In genomic region chr17:41784207-41784744, GRCh38 we compare ENCODE assay signal across 6 cellular contexts. TPM values are rescaled to one million over a fixed set of nuclear protein-coding genes. Genes with fewer than 3 reads are reported as not detected.
DNase-seq lines count a peak whose midpoint lies in the region; ATAC-seq, FAIRE-seq and TF ChIP-seq lines count a peak whose summit lies in the region.

No MANE protein-coding gene starts in this region.

- ATAC-seq in HepG2 (no peak), heart right ventricle (peak in 6 of 8 donors; percentile 23 to 48 (median 28)), HG02798 (IDR thresholded peaks at IDR 0.05; ENCODE audit: poor library complexity, unreplicated experiment) (no peak)

- H3K27me3 ChIP-seq in liver (ENCODE audit: control insufficient read depth in 4 of 4, insufficient read depth in 4 of 4, low read length in 3 of 4) (no peaks in the 10 kb centered on the region), HepG2 (ENCODE audit: control insufficient read depth in 1 of 2, insufficient read depth in 2 of 2, low read length in 2 of 2) (no peaks in the 10 kb centered on the region), heart right ventricle (peaks cover 0 to 6% (median 0%) of the 10 kb centered on the region in 7 donors), uterus (no peaks in the 10 kb centered on the region)

- no peak for TF ChIP-seq EP300 in HepG2 (IDR thresholded peaks at IDR 0.05; ENCODE audit: low read depth in 2 of 2, low read length in 2 of 2)
- TF ChIP-seq EP300 in HepG2 (CRISPR knock-in tag; IDR thresholded peaks at IDR 0.05; ENCODE audit: borderline replicate concordance) = no peak

- TF ChIP-seq RAD21 in liver (IDR thresholded peaks at IDR 0.05) (no peak), HepG2 (CRISPR knock-in tag; IDR thresholded peaks at IDR 0.05) (no peak)

- no peak overlapping the region for H2AFZ ChIP-seq in HepG2 (ENCODE audit: low read length)

- intact Hi-C loops in HepG2 (cut with micrococcal nuclease; ENCODE audit: unreplicated experiment) = no loop called here
- intact Hi-C loops in heart right ventricle (cut with DNase I) = no loop called here
- intact Hi-C loops in uterus (cut with DNase I; ENCODE audit: low total_unique reads) = no loop called here

- DNase-seq in HepG2 (ENCODE audit: low spot score) (no peak), heart right ventricle (peak; percentile 66 to 68), uterus (peak; percentile 59 to 76), NCI-H187 (lab: John Stamatoyannopoulos, UW) (no peak)

- H3K27ac ChIP-seq in liver (ENCODE audit: low read depth in 1 of 2, low read length in 2 of 2) = peak overlapping the region; percentile 68 to 86
- H3K27ac ChIP-seq in HepG2 (ENCODE audit: extremely low read length, insufficient read depth, low read length) = no peak overlapping the region
- peak overlapping the region; percentile 91 to 97 (median 96) for H3K27ac ChIP-seq in heart right ventricle
- H3K27ac ChIP-seq in uterus = peak overlapping the region; percentile 79 to 88

- no peak overlapping the region for H3K4me3 ChIP-seq in liver (ENCODE audit: low read depth in 1 of 3, low read length in 3 of 3)
- no peak overlapping the region for H3K4me3 ChIP-seq in HepG2 (replicated peaks in 1 of 3; ENCODE audit: insufficient read depth in 1 of 3, low read depth in 2 of 3, low read length in 3 of 3)
- peak overlapping the region; percentile 67 to 94 (median 83) for H3K4me3 ChIP-seq in heart right ventricle
- H3K4me3 ChIP-seq in uterus = peak overlapping the region in 1 of 2 donors; percentile 68

- POLR2A ChIA-PET in HepG2 (lab: Yijun Ruan, JAX) = interaction anchor here (0.7 to 3.5 kb wide), 4 partner anchors 11 to 96 kb away, joined by 5 to 86 read pairs (median 19); partner anchors contain the start of gene EIF1

- CTCF ChIA-PET in HepG2 (lab: Yijun Ruan, JAX; ENCODE audit: low intra/inter-chr PET ratio, low total read pairs) = no interaction called here

- FAIRE-seq in HepG2 (lab: Jason Lieb, UNC) = no peak

- H3K9ac ChIP-seq in liver (ENCODE audit: low read depth in 1 of 2, low read length in 2 of 2) (peak overlapping the region in 1 of 2 donors; percentile 16), HepG2 (ENCODE audit: insufficient read depth, low read depth, low read length) (no peak overlapping the region)

- peaks cover 6% of the 10 kb centered on the region for H3K79me2 ChIP-seq in HepG2 (ENCODE audit: insufficient read depth, low read length)

- no peak for TF ChIP-seq POLR2A in HepG2 (IDR thresholded peaks at IDR 0.05; ENCODE audit: insufficient read depth in 1 of 2, low read depth in 2 of 2, low read length in 2 of 2)
- no peak for TF ChIP-seq POLR2A in uterus (IDR thresholded peaks at IDR 0.05)

- H3K9me3 ChIP-seq in liver (ENCODE audit: control insufficient read depth in 4 of 4, low read length in 3 of 4) = no peaks in the 10 kb centered on the region
- no peaks in the 10 kb centered on the region for H3K9me3 ChIP-seq in HepG2 (ENCODE audit: low read length)
- H3K9me3 ChIP-seq in heart right ventricle = no peaks in the 10 kb centered on the region
- no peaks in the 10 kb centered on the region for H3K9me3 ChIP-seq in uterus

- TF ChIP-seq CTCF in liver (IDR thresholded peaks at IDR 0.05; ENCODE audit: low read depth, low read length, missing input control) (no peak), HepG2 (CRISPR knock-in tag; IDR thresholded peaks at IDR 0.05) (no peak), heart right ventricle (IDR thresholded peaks at IDR 0.05) (no peak), uterus (IDR thresholded peaks at IDR 0.05) (no peak)

- in situ Hi-C loops in HepG2 (cut with HindIII; ENCODE audit: extremely low pct_ligation_motif_present, low pct_unique_long_range_greater_than_20kb) = no loop called here

- WGBS in liver = 50% methylated on average over 6 of the region's 6 CpGs
- WGBS in HepG2 (ENCODE audit: low lambda C conversion rate) = 93% methylated on average over 6 of the region's 6 CpGs
- 18 to 23% methylated on average over 6 of the region's 6 CpGs for WGBS in heart right ventricle, 2 donors

- no peak overlapping the region for H3K4me2 ChIP-seq in HepG2 (ENCODE audit: low read depth, low read length)

- BruUV-seq in HepG2 (replicated peaks; lab: Mats Ljungman, UMichigan) = no TSS peak

- peaks cover 8 to 33% (median 24%) of the 10 kb centered on the region in 4 donors for H3K4me1 ChIP-seq in liver (ENCODE audit: control insufficient read depth in 4 of 4, insufficient read depth in 4 of 4, low read length in 3 of 4)
- H3K4me1 ChIP-seq in HepG2 (ENCODE audit: insufficient read depth, low read length) = peaks cover 34% of the 10 kb centered on the region
- peaks cover 16 to 82% (median 61%) of the 10 kb centered on the region in 9 donors for H3K4me1 ChIP-seq in heart right ventricle
- peaks cover 0 to 11% of the 10 kb centered on the region in 2 donors for H3K4me1 ChIP-seq in uterus

- H3K36me3 ChIP-seq in liver (ENCODE audit: control insufficient read depth in 4 of 4, insufficient read depth in 3 of 4, low read depth in 1 of 4, low read length in 3 of 4) (no peaks in the 10 kb centered on the region), HepG2 (replicated peaks in 1 of 2; ENCODE audit: control insufficient read depth in 1 of 2, insufficient read depth in 2 of 2, low read length in 2 of 2) (no peaks in the 10 kb centered on the region), heart right ventricle (no peaks in the 10 kb centered on the region), uterus (no peaks in the 10 kb centered on the region)

- H4K20me1 ChIP-seq in HepG2 (ENCODE audit: insufficient read depth, low read length) = peaks cover 3% of the 10 kb centered on the region

RNA-seq across cellular contexts. Expression of gene JUP, which starts 2.2 kb away (rescaled TPM):
- 10 to 100 TPM; 40.7 to 56.0 TPM for total RNA-seq in liver
- polyA plus RNA-seq in liver = 10 to 100 TPM; 39.1 to 47.7 TPM
- total RNA-seq in HepG2 (2016; rRNA removed; fragmentation: Illumina TruSeq; extraction: Trizol) = 20.6 and 20.9 TPM in 2 replicates
- total RNA-seq in HepG2 (2016; cell fraction: cytosol; rRNA removed; fragmentation: Illumina TruSeq; extraction: Trizol; ENCODE audit: low read depth) = 6.9 and 7.8 TPM in 2 replicates
- 16.7 and 22.4 TPM in 2 replicates for total RNA-seq in HepG2 (2016; cell fraction: insoluble cytoplasmic fraction; rRNA removed; fragmentation: Illumina TruSeq; extraction: Trizol)
- total RNA-seq in HepG2 (2016; cell fraction: membrane; rRNA removed; fragmentation: Illumina TruSeq; extraction: Trizol) = 11.7 and 12.0 TPM in 2 replicates
- 15.0 and 20.7 TPM in 2 replicates for total RNA-seq in HepG2 (2016; cell fraction: nucleus; rRNA removed; fragmentation: Illumina TruSeq; extraction: Trizol)
- polyA plus RNA-seq in HepG2 (2011; rRNA removed) = 12.1 and 21.4 TPM in 2 replicates
- 8.9 and 10.9 TPM in 2 replicates for polyA plus RNA-seq in HepG2 (2011; cell fraction: cytosol; rRNA removed)
- 23.8 and 30.1 TPM in 2 replicates for polyA plus RNA-seq in HepG2 (2011; cell fraction: nucleus; rRNA removed)
- polyA plus RNA-seq in HepG2 (2012) = 36.1 and 37.0 TPM in 2 replicates
- polyA plus RNA-seq in HepG2 (2016; cell fraction: cytosol; fragmentation: Illumina TruSeq; extraction: Trizol; ENCODE audit: low read depth) = 3.5 and 4.6 TPM in 2 replicates
- 22.1 and 35.3 TPM in 2 replicates for polyA plus RNA-seq in HepG2 (2016; cell fraction: insoluble cytoplasmic fraction; fragmentation: Illumina TruSeq; extraction: Trizol; ENCODE audit: low read depth)
- polyA plus RNA-seq in HepG2 (2016; cell fraction: membrane; fragmentation: Illumina TruSeq; extraction: Trizol; ENCODE audit: low read depth) = 9.5 and 10.0 TPM in 2 replicates
- polyA plus RNA-seq in HepG2 (2016; cell fraction: nucleus; fragmentation: Illumina TruSeq; extraction: Trizol; ENCODE audit: insufficient read depth, low read depth) = 24.1 and 25.5 TPM in 2 replicates
- polyA minus RNA-seq in HepG2 (2011; rRNA and poly(A)+ RNA removed; ENCODE audit: low replicate concordance) = 43.6 and 59.1 TPM in 2 replicates
- 25.9 and 32.6 TPM in 2 replicates for polyA minus RNA-seq in HepG2 (2011; cell fraction: cytosol; rRNA and poly(A)+ RNA removed)
- 13.5 and 13.8 TPM in 2 replicates for polyA minus RNA-seq in HepG2 (2011; cell fraction: nucleus; rRNA and poly(A)+ RNA removed)
- 100 to 1,000 TPM; 113 to 217 (median 156) TPM for total RNA-seq in heart right ventricle
- polyA plus RNA-seq in heart right ventricle = 10 to 100 TPM; 80.2 to 95.8 TPM
- total RNA-seq in uterus = 100 to 1,000 TPM in 1 of 4 donors, 10 to 100 TPM in 3; 49.1 to 110 (median 70.0) TPM

RNA-seq across cellular contexts. Expression of gene P3H4, which starts 27.5 kb away (rescaled TPM):
- 1 to 10 TPM; 2.6 to 5.6 TPM for total RNA-seq in liver
- polyA plus RNA-seq in liver = 1 to 10 TPM; 1.7 to 2.0 TPM
- total RNA-seq in HepG2 (2016; rRNA removed; fragmentation: Illumina TruSeq; extraction: Trizol) = 13.5 and 37.1 TPM in 2 replicates
- 12.6 and 14.5 TPM in 2 replicates for total RNA-seq in HepG2 (2016; cell fraction: cytosol; rRNA removed; fragmentation: Illumina TruSeq; extraction: Trizol; ENCODE audit: low read depth)
- total RNA-seq in HepG2 (2016; cell fraction: insoluble cytoplasmic fraction; rRNA removed; fragmentation: Illumina TruSeq; extraction: Trizol) = 12.2 and 37.7 TPM in 2 replicates
- total RNA-seq in HepG2 (2016; cell fraction: membrane; rRNA removed; fragmentation: Illumina TruSeq; extraction: Trizol) = 17.3 and 17.5 TPM in 2 replicates
- 28.1 and 32.5 TPM in 2 replicates for total RNA-seq in HepG2 (2016; cell fraction: nucleus; rRNA removed; fragmentation: Illumina TruSeq; extraction: Trizol)
- polyA plus RNA-seq in HepG2 (2011; rRNA removed) = 50.6 and 54.9 TPM in 2 replicates
- polyA plus RNA-seq in HepG2 (2011; cell fraction: cytosol; rRNA removed) = 37.2 and 55.7 TPM in 2 replicates
- 33.0 and 36.4 TPM in 2 replicates for polyA plus RNA-seq in HepG2 (2011; cell fraction: nucleus; rRNA removed)
- 22.4 and 34.3 TPM in 2 replicates for polyA plus RNA-seq in HepG2 (2012)
- 4.6 and 5.5 TPM in 2 replicates for polyA plus RNA-seq in HepG2 (2016; cell fraction: cytosol; fragmentation: Illumina TruSeq; extraction: Trizol; ENCODE audit: low read depth)
- 14.8 and 17.0 TPM in 2 replicates for polyA plus RNA-seq in HepG2 (2016; cell fraction: insoluble cytoplasmic fraction; fragmentation: Illumina TruSeq; extraction: Trizol; ENCODE audit: low read depth)
- 9.6 and 11.3 TPM in 2 replicates for polyA plus RNA-seq in HepG2 (2016; cell fraction: membrane; fragmentation: Illumina TruSeq; extraction: Trizol; ENCODE audit: low read depth)
- 63.5 and 69.5 TPM in 2 replicates for polyA plus RNA-seq in HepG2 (2016; cell fraction: nucleus; fragmentation: Illumina TruSeq; extraction: Trizol; ENCODE audit: insufficient read depth, low read depth)
- polyA minus RNA-seq in HepG2 (2011; rRNA and poly(A)+ RNA removed; ENCODE audit: low replicate concordance) = 44.3 and 65.0 TPM in 2 replicates
- polyA minus RNA-seq in HepG2 (2011; cell fraction: cytosol; rRNA and poly(A)+ RNA removed) = 22.5 and 26.8 TPM in 2 replicates
- polyA minus RNA-seq in HepG2 (2011; cell fraction: nucleus; rRNA and poly(A)+ RNA removed) = 21.6 and 23.9 TPM in 2 replicates
- total RNA-seq in heart right ventricle = 1 to 10 TPM; 2.0 to 7.5 (median 3.8) TPM
- 1 to 10 TPM; 5.6 to 7.3 TPM for polyA plus RNA-seq in heart right ventricle
- 10 to 100 TPM in 3 of 4 donors, 1 to 10 TPM in 1; 10.0 to 67.0 (median 35.1) TPM for total RNA-seq in uterus

RNA-seq across cellular contexts. Expression of gene FKBP10, which starts 28.5 kb away (rescaled TPM):
- total RNA-seq in liver (10 to 100 TPM in 1 of 2 donors, 1 to 10 TPM in 1; 6.2 to 17.6 TPM), HepG2 (2016; rRNA removed; fragmentation: Illumina TruSeq; extraction: Trizol) (46.5 and 149 TPM in 2 replicates), heart right ventricle (10 to 100 TPM in 4 of 10 donors, 1 to 10 TPM in 6; 4.8 to 31.8 (median 8.7) TPM), uterus (100 to 1,000 TPM in 2 of 4 donors, 10 to 100 TPM in 2; 22.9 to 226 (median 89.5) TPM)
- polyA plus RNA-seq in liver (1 to 10 TPM in 1 of 2 donors, under 1 TPM in 1; 0.71 to 5.0 TPM), HepG2 (2011; rRNA removed) (543 and 573 TPM in 2 replicates), heart right ventricle (10 to 100 TPM; 27.8 to 29.3 TPM)
- total RNA-seq in HepG2 (2016; cell fraction: cytosol; rRNA removed; fragmentation: Illumina TruSeq; extraction: Trizol; ENCODE audit: low read depth) = 31.7 and 32.8 TPM in 2 replicates
- total RNA-seq in HepG2 (2016; cell fraction: insoluble cytoplasmic fraction; rRNA removed; fragmentation: Illumina TruSeq; extraction: Trizol) = 37.6 and 157 TPM in 2 replicates
- 42.3 and 48.1 TPM in 2 replicates for total RNA-seq in HepG2 (2016; cell fraction: membrane; rRNA removed; fragmentation: Illumina TruSeq; extraction: Trizol)
- 148 and 181 TPM in 2 replicates for total RNA-seq in HepG2 (2016; cell fraction: nucleus; rRNA removed; fragmentation: Illumina TruSeq; extraction: Trizol)
- polyA plus RNA-seq in HepG2 (2011; cell fraction: cytosol; rRNA removed) = 288 and 579 TPM in 2 replicates
- polyA plus RNA-seq in HepG2 (2011; cell fraction: nucleus; rRNA removed) = 3,059 and 4,867 TPM in 2 replicates
- polyA plus RNA-seq in HepG2 (2012) = 224 and 292 TPM in 2 replicates
- 18.4 and 19.7 TPM in 2 replicates for polyA plus RNA-seq in HepG2 (2016; cell fraction: cytosol; fragmentation: Illumina TruSeq; extraction: Trizol; ENCODE audit: low read depth)
- polyA plus RNA-seq in HepG2 (2016; cell fraction: insoluble cytoplasmic fraction; fragmentation: Illumina TruSeq; extraction: Trizol; ENCODE audit: low read depth) = 46.0 and 56.5 TPM in 2 replicates
- polyA plus RNA-seq in HepG2 (2016; cell fraction: membrane; fragmentation: Illumina TruSeq; extraction: Trizol; ENCODE audit: low read depth) = 32.1 and 36.5 TPM in 2 replicates
- polyA plus RNA-seq in HepG2 (2016; cell fraction: nucleus; fragmentation: Illumina TruSeq; extraction: Trizol; ENCODE audit: insufficient read depth, low read depth) = 597 and 623 TPM in 2 replicates
- polyA minus RNA-seq in HepG2 (2011; rRNA and poly(A)+ RNA removed; ENCODE audit: low replicate concordance) = 133 and 613 TPM in 2 replicates
- 159 and 170 TPM in 2 replicates for polyA minus RNA-seq in HepG2 (2011; cell fraction: cytosol; rRNA and poly(A)+ RNA removed)
- 231 and 275 TPM in 2 replicates for polyA minus RNA-seq in HepG2 (2011; cell fraction: nucleus; rRNA and poly(A)+ RNA removed)

RNA-seq across cellular contexts. Expression of gene HAP1, which starts 49.8 kb away (rescaled TPM):
- total RNA-seq in liver (under 1 TPM; under 0.01 to 0.05 TPM), HepG2 (2016; rRNA removed; fragmentation: Illumina TruSeq; extraction: Trizol) (0.07 and 0.08 TPM in 2 replicates), heart right ventricle (under 1 TPM in 1 of 10 donors, not detected in 9; 0.18 TPM), uterus (1 to 10 TPM in 1 of 4 donors, not detected in 3; 2.2 TPM)
- polyA plus RNA-seq in liver (under 1 TPM; 0.02 to 0.04 TPM), HepG2 (2011; rRNA removed) (0.07 and 0.30 TPM in 2 replicates), heart right ventricle (under 1 TPM in 1 of 2 donors, not detected in 1; 0.03 TPM)
- not detected in 2 replicates for total RNA-seq in HepG2 (2016; cell fraction: cytosol; rRNA removed; fragmentation: Illumina TruSeq; extraction: Trizol; ENCODE audit: low read depth)
- 0.07 and 0.11 TPM in 2 replicates for total RNA-seq in HepG2 (2016; cell fraction: insoluble cytoplasmic fraction; rRNA removed; fragmentation: Illumina TruSeq; extraction: Trizol)
- 0.03 TPM in 1 of 2 replicates, not detected in the other for total RNA-seq in HepG2 (2016; cell fraction: membrane; rRNA removed; fragmentation: Illumina TruSeq; extraction: Trizol)
- 0.12 TPM in 1 of 2 replicates, not detected in the other for total RNA-seq in HepG2 (2016; cell fraction: nucleus; rRNA removed; fragmentation: Illumina TruSeq; extraction: Trizol)
- polyA plus RNA-seq in HepG2 (2011; cell fraction: cytosol; rRNA removed) = 0.07 and 0.08 TPM in 2 replicates
- polyA plus RNA-seq in HepG2 (2011; cell fraction: nucleus; rRNA removed) = 1.1 TPM in 2 replicates
- polyA plus RNA-seq in HepG2 (2012) = 0.13 and 0.19 TPM in 2 replicates
- not detected in 2 replicates for polyA plus RNA-seq in HepG2 (2016; cell fraction: cytosol; fragmentation: Illumina TruSeq; extraction: Trizol; ENCODE audit: low read depth)
- 0.11 TPM in 1 of 2 replicates, not detected in the other for polyA plus RNA-seq in HepG2 (2016; cell fraction: insoluble cytoplasmic fraction; fragmentation: Illumina TruSeq; extraction: Trizol; ENCODE audit: low read depth)
- polyA plus RNA-seq in HepG2 (2016; cell fraction: membrane; fragmentation: Illumina TruSeq; extraction: Trizol; ENCODE audit: low read depth) = not detected in 2 replicates
- 0.11 and 0.15 TPM in 2 replicates for polyA plus RNA-seq in HepG2 (2016; cell fraction: nucleus; fragmentation: Illumina TruSeq; extraction: Trizol; ENCODE audit: insufficient read depth, low read depth)
- 0.07 TPM in 1 of 2 replicates, not detected in the other for polyA minus RNA-seq in HepG2 (2011; rRNA and poly(A)+ RNA removed; ENCODE audit: low replicate concordance)
- not detected in 2 replicates for polyA minus RNA-seq in HepG2 (2011; cell fraction: cytosol; rRNA and poly(A)+ RNA removed)
- polyA minus RNA-seq in HepG2 (2011; cell fraction: nucleus; rRNA and poly(A)+ RNA removed) = 0.12 and 0.26 TPM in 2 replicates

RNA-seq across cellular contexts. Expression of gene NT5C3B, which starts 51.8 kb away (rescaled TPM):
- total RNA-seq in liver (10 to 100 TPM; 15.3 to 32.0 TPM), HepG2 (2016; rRNA removed; fragmentation: Illumina TruSeq; extraction: Trizol) (92.1 and 104 TPM in 2 replicates), heart right ventricle (10 to 100 TPM; 14.5 to 25.0 (median 20.5) TPM), uterus (10 to 100 TPM; 32.5 to 77.9 (median 68.1) TPM)
- polyA plus RNA-seq in liver (10 to 100 TPM; 25.1 to 28.8 TPM), HepG2 (2011; rRNA removed) (119 and 126 TPM in 2 replicates), heart right ventricle (10 to 100 TPM; 42.1 to 48.5 TPM)
- total RNA-seq in HepG2 (2016; cell fraction: cytosol; rRNA removed; fragmentation: Illumina TruSeq; extraction: Trizol; ENCODE audit: low read depth) = 128 and 164 TPM in 2 replicates
- 87.1 and 106 TPM in 2 replicates for total RNA-seq in HepG2 (2016; cell fraction: insoluble cytoplasmic fraction; rRNA removed; fragmentation: Illumina TruSeq; extraction: Trizol)
- 198 and 220 TPM in 2 replicates for total RNA-seq in HepG2 (2016; cell fraction: membrane; rRNA removed; fragmentation: Illumina TruSeq; extraction: Trizol)
- total RNA-seq in HepG2 (2016; cell fraction: nucleus; rRNA removed; fragmentation: Illumina TruSeq; extraction: Trizol) = 52.2 and 64.7 TPM in 2 replicates
- 116 and 145 TPM in 2 replicates for polyA plus RNA-seq in HepG2 (2011; cell fraction: cytosol; rRNA removed)
- polyA plus RNA-seq in HepG2 (2011; cell fraction: nucleus; rRNA removed) = 119 TPM in 2 replicates
- 77.4 and 82.6 TPM in 2 replicates for polyA plus RNA-seq in HepG2 (2012)
- polyA plus RNA-seq in HepG2 (2016; cell fraction: cytosol; fragmentation: Illumina TruSeq; extraction: Trizol; ENCODE audit: low read depth) = 148 and 199 TPM in 2 replicates
- polyA plus RNA-seq in HepG2 (2016; cell fraction: insoluble cytoplasmic fraction; fragmentation: Illumina TruSeq; extraction: Trizol; ENCODE audit: low read depth) = 108 and 113 TPM in 2 replicates
- polyA plus RNA-seq in HepG2 (2016; cell fraction: membrane; fragmentation: Illumina TruSeq; extraction: Trizol; ENCODE audit: low read depth) = 207 and 224 TPM in 2 replicates
- polyA plus RNA-seq in HepG2 (2016; cell fraction: nucleus; fragmentation: Illumina TruSeq; extraction: Trizol; ENCODE audit: insufficient read depth, low read depth) = 109 and 119 TPM in 2 replicates
- polyA minus RNA-seq in HepG2 (2011; rRNA and poly(A)+ RNA removed; ENCODE audit: low replicate concordance) = 36.5 and 43.6 TPM in 2 replicates
- 32.3 and 34.1 TPM in 2 replicates for polyA minus RNA-seq in HepG2 (2011; cell fraction: cytosol; rRNA and poly(A)+ RNA removed)
- polyA minus RNA-seq in HepG2 (2011; cell fraction: nucleus; rRNA and poly(A)+ RNA removed) = 48.5 and 53.7 TPM in 2 replicates

Comparison
In these comparisons a context has a peak if more than half of its experiments do, and no peak if none do; other contexts are left out.
1. H3K4me3 ChIP-seq: peak in heart right ventricle (10 of 10); none in liver (0 of 3) and HepG2 (0 of 3).
2. ATAC-seq: peak in heart right ventricle (6 of 8); none in HepG2 (single experiment) and HG02798 (single experiment).
3. DNase-seq: peak in heart right ventricle (2 of 2) and uterus (2 of 2); none in HepG2 (single experiment) and NCI-H187 (0 of 2).